Comparison of ENCODE assay signal across 1 cellular context in genomic region chr12:50110762-50111416, GRCh38.
TF ChIP-seq lines count a peak whose summit lies in the region.

No MANE protein-coding gene starts in this region.

TF ChIP-seq in HepG2, 621 proteins besides CTCF, POLR2A, EP300 and RAD21 (continues in another document):
- TF ChIP-seq NKX3-1 (CRISPR knock-in tag; IDR thresholded peaks at IDR 0.05) (no peak), PITX1 (CRISPR knock-in tag; IDR thresholded peaks at IDR 0.05) (no peak), ZNF263 (CRISPR knock-in tag; IDR thresholded peaks at IDR 0.05) (peak; percentile 64), MNT (IDR thresholded peaks at IDR 0.05) (no peak), REXO4 (CRISPR knock-in tag; IDR thresholded peaks at IDR 0.05; ENCODE audit: borderline replicate concordance) (no peak), ZNF501 (CRISPR knock-in tag; IDR thresholded peaks at IDR 0.05) (no peak), ZNF616 (CRISPR knock-in tag; IDR thresholded peaks at IDR 0.05; ENCODE audit: low read depth) (no peak), ZNF276 (CRISPR knock-in tag; IDR thresholded peaks at IDR 0.05; ENCODE audit: low read depth) (no peak), ZNF251 (CRISPR knock-in tag; IDR thresholded peaks at IDR 0.05) (no peak), ZNF687 (CRISPR knock-in tag; IDR thresholded peaks at IDR 0.05) (peak; percentile 70), ZNF468 (CRISPR knock-in tag; IDR thresholded peaks at IDR 0.05) (no peak), BRD4 (CRISPR knock-in tag; IDR thresholded peaks at IDR 0.05) (no peak), YEATS2 (CRISPR knock-in tag; IDR thresholded peaks at IDR 0.05; ENCODE audit: borderline replicate concordance) (0 out of 2 replicates have a peak, but pooled peaks have one; percentile 12), MZF1 (CRISPR knock-in tag; IDR thresholded peaks at IDR 0.05; ENCODE audit: borderline replicate concordance) (no peak), ZNF572 (CRISPR knock-in tag; IDR thresholded peaks at IDR 0.05) (no peak), MYPOP (CRISPR knock-in tag; IDR thresholded peaks at IDR 0.05) (no peak), THAP11 (CRISPR knock-in tag; IDR thresholded peaks at IDR 0.05) (no peak; the same call in 1 of the 2 replicates), ZBTB1 (CRISPR knock-in tag; IDR thresholded peaks at IDR 0.05; ENCODE audit: borderline replicate concordance) (no peak), TRIM22 (IDR thresholded peaks at IDR 0.05) (no peak), HNF4A (CRISPR knock-in tag; IDR thresholded peaks at IDR 0.05) (0 out of 2 replicates have a peak, but pooled peaks have one; percentile 1), RFXAP (CRISPR knock-in tag; IDR thresholded peaks at IDR 0.05; ENCODE audit: borderline replicate concordance) (no peak), ZNF280B (CRISPR knock-in tag; IDR thresholded peaks at IDR 0.05; ENCODE audit: borderline replicate concordance) (no peak), ELF4 (CRISPR knock-in tag; IDR thresholded peaks at IDR 0.05; ENCODE audit: borderline replicate concordance) (no peak), NR2F6 (IDR thresholded peaks at IDR 0.05) (no peak), NR2F6 (CRISPR knock-in tag; IDR thresholded peaks at IDR 0.05) (0 out of 2 replicates have a peak, but pooled peaks have one; percentile 50), TOPORS (CRISPR knock-in tag; IDR thresholded peaks at IDR 0.05) (no peak), ZNF33A (CRISPR knock-in tag; IDR thresholded peaks at IDR 0.05; ENCODE audit: borderline replicate concordance) (no peak), SNRNP70 (IDR thresholded peaks at IDR 0.05; ENCODE audit: low read depth, low read length) (no peak), AHDC1 (CRISPR knock-in tag; IDR thresholded peaks at IDR 0.05; ENCODE audit: borderline replicate concordance) (no peak), ZNF256 (CRISPR knock-in tag; conservative IDR thresholded peaks at IDR 0.05) (no peak), MED8 (CRISPR knock-in tag; IDR thresholded peaks at IDR 0.05; ENCODE audit: insufficient replicate concordance) (no peak), SP1 (IDR thresholded peaks at IDR 0.05) (no peak), SP1 (CRISPR knock-in tag; IDR thresholded peaks at IDR 0.05) (peak; percentile 28; the same call in 1 of the 2 replicates), ZNF564 (CRISPR knock-in tag; IDR thresholded peaks at IDR 0.05) (no peak), TEAD2 (CRISPR knock-in tag; IDR thresholded peaks at IDR 0.05) (no peak), MBD4 (IDR thresholded peaks at IDR 0.05; ENCODE audit: borderline replicate concordance, low read length) (no peak), DMAP1 (CRISPR knock-in tag; IDR thresholded peaks at IDR 0.05) (peak; percentile 20; the same call in 1 of the 2 replicates), FOXP4 (CRISPR knock-in tag; IDR thresholded peaks at IDR 0.05) (no peak), RELA (CRISPR knock-in tag; IDR thresholded peaks at IDR 0.05) (no peak), BRCA1 (CRISPR knock-in tag; IDR thresholded peaks at IDR 0.05) (no peak)
